ENCODE assay signal across 17 cellular contexts in the genomic region with DNA sequence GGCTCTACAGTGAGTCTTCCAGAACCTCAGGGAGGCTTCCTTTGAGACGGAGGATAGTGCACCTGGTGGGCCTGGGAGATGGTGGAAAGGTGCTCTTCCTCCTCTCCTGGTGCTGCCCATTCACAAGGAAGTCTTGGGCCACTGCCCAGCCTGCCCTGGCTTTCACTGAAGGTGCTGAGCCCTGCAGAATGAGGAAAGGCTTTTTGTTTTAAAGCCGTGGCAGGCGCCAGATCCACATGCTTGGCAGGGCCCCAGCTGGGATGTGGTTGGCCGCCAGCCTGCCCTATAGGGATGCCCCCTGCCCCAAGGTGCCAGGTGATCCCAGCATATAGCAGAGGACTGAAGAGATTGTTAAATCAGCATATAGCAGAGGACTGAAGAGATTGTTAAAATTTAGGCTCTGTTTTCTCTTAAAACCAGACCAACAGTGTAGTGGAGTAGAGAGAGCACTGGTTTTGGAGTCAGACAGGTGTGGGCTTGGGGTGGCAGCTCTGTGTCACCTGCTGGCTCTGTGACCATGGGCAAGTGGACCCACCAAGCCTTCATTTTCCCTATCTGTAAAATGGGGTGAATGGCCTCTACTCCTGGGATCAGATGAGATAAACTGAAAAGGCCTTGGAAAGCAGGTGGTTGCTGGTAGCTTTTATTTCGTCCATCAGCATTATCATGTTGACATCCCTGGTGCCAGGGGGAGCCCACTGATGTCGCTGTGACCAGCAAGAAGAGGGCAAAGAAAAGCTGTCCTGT. TPM values are rescaled to one million over a fixed set of nuclear protein-coding genes. Genes with fewer than 3 reads are reported as not detected.
A peak's percentile ranks its signal among the peaks of the same experiment; 100 is the strongest.
DNase-seq lines count a peak whose midpoint lies in the region; ATAC-seq and TF ChIP-seq lines count a peak whose summit lies in the region.
"Had no signal": no experiment of that assay in that cellular context is flagged by ENCODE, and none has a peak within 500 bp of the region (broad histone marks: within the 10 kb centered on the region; RNA-seq: fewer than 3 reads in every experiment).

No MANE protein-coding gene starts in this region.

- no peak overlapping the region for H3K27ac ChIP-seq in CD8-positive, alpha-beta memory T cell (ENCODE audit: low read depth, low read length)
- H3K27ac ChIP-seq: Peyer's patch had no signal

- H3K9me3 ChIP-seq in CD8-positive, alpha-beta memory T cell (ENCODE audit: low read length) = no peaks in the 10 kb centered on the region
- no peaks in the 10 kb centered on the region for H3K9me3 ChIP-seq in BE2C
- H3K9me3 ChIP-seq: gastroesophageal sphincter, HAP-1, Peyer's patch, sigmoid colon had no signal

- CTCF ChIA-PET in CD8-positive, alpha-beta memory T cell (lab: Charles Lee) = interaction anchor here (1.0 to 1.3 kb wide), 3 partner anchors 12 to 252 kb away, joined by 4 to 6 read pairs (median 5); a partner anchor contains a TSS

- H3K36me3 Mint-ChIP-seq in CD8-positive, alpha-beta memory T cell = peaks cover 4 to 87% (median 8%) of the 10 kb centered on the region in 3 donors
- H3K36me3 Mint-ChIP-seq in brain = peaks cover 30% of the 10 kb centered on the region

- no peaks in the 10 kb centered on the region for H3K27me3 Mint-ChIP-seq in CD8-positive, alpha-beta memory T cell
- peaks cover 9% of the 10 kb centered on the region for H3K27me3 Mint-ChIP-seq in brain
- H3K27me3 Mint-ChIP-seq: activated naive CD8-positive, alpha-beta T cell treated with anti-CD3 and anti-CD28 coated beads, Interleukin-2, amount 10 ng/mL, durations not matched to agents 7 days and 5 days; IgD-negative memory B cell had no signal

- peaks cover 0 to 6% (median 4%) of the 10 kb centered on the region in 3 donors for H3K4me1 Mint-ChIP-seq in CD8-positive, alpha-beta memory T cell
- peaks cover 70% of the 10 kb centered on the region for H3K4me1 Mint-ChIP-seq in brain

- no peaks in the 10 kb centered on the region for H3K4me1 ChIP-seq in CD8-positive, alpha-beta memory T cell (ENCODE audit: insufficient read depth, low read length)
- H3K4me1 ChIP-seq in BE2C = peaks cover 24% of the 10 kb centered on the region
- H3K4me1 ChIP-seq: HAP-1 had no signal

- no peaks in the 10 kb centered on the region for H3K9me3 Mint-ChIP-seq in CD8-positive, alpha-beta memory T cell
- H3K9me3 Mint-ChIP-seq in brain = peaks cover 0 to 3% (median 0%) of the 10 kb centered on the region in 5 experiments
- H3K9me3 Mint-ChIP-seq: activated naive CD8-positive, alpha-beta T cell treated with anti-CD3 and anti-CD28 coated beads, Interleukin-2, amount 10 ng/mL, durations not matched to agents 7 days and 5 days; IgD-negative memory B cell had no signal

- no peak for ATAC-seq in GM21515 (IDR thresholded peaks at IDR 0.05; ENCODE audit: unreplicated experiment)
- ATAC-seq: gastroesophageal sphincter had no signal

- peaks cover 17% of the 10 kb centered on the region for H3K36me3 ChIP-seq in CD8-positive, alpha-beta memory T cell (ENCODE audit: insufficient read depth, low read length)
- H3K36me3 ChIP-seq in BE2C = peaks cover 21% of the 10 kb centered on the region
- H3K36me3 ChIP-seq: sigmoid colon had no signal

- no peak for DNase-seq in CD8-positive, alpha-beta memory T cell
- DNase-seq in NCI-H2029 treated with DMSO at 0.1 percent for 48 hours (lab: John Stamatoyannopoulos, UW) = peak; percentile 84
- DNase-seq in pons (ENCODE audit: low spot score) = peak; percentile 39
- DNase-seq in activated CD4-positive, alpha-beta T cell treated with anti-CD3 and anti-CD28 coated beads, Interleukin-2, amount 50 U/mL, for 1 hour = no peak
- no peak for DNase-seq in OCI-M2 (lab: John Stamatoyannopoulos, UW; ENCODE audit: unreplicated experiment)
- no peak for DNase-seq in BE2C
- DNase-seq: activated CD4-positive, alpha-beta T cell treated with anti-CD3 and anti-CD28 coated beads for 4 hours; activated naive CD8-positive, alpha-beta T cell treated with anti-CD3 and anti-CD28 coated beads, Interleukin-2, amount 10 ng/mL, durations not matched to agents 7 days and 5 days; activated T-cell treated with anti-CD3 and anti-CD28 coated beads for 4 hours; erythroblast; Peyer's patch; sigmoid colon had no signal

- H3K27me3 ChIP-seq in CD8-positive, alpha-beta memory T cell (ENCODE audit: insufficient read depth, low read length, poor library complexity, severe bottlenecking) = no peaks in the 10 kb centered on the region
- H3K27me3 ChIP-seq in BE2C = no peaks in the 10 kb centered on the region
- H3K27me3 ChIP-seq: gastroesophageal sphincter, Peyer's patch, sigmoid colon had no signal

- no peak overlapping the region for H3K4me3 Mint-ChIP-seq in CD8-positive, alpha-beta memory T cell
- no peak overlapping the region for H3K4me3 Mint-ChIP-seq in brain
- H3K4me3 Mint-ChIP-seq: activated naive CD8-positive, alpha-beta T cell treated with anti-CD3 and anti-CD28 coated beads, Interleukin-2, amount 10 ng/mL, durations not matched to agents 7 days and 5 days had no signal

- TF ChIP-seq CTCF in brain (conservative IDR thresholded peaks at IDR 0.05) (no peak), BE2C (IDR thresholded peaks at IDR 0.05; ENCODE audit: low read depth, low read length) (no peak)

- POLR2A ChIA-PET in CD8-positive, alpha-beta memory T cell (lab: Charles Lee) = no interaction called here

- H3K27ac Mint-ChIP-seq in CD8-positive, alpha-beta memory T cell = peak overlapping the region in 5 of 8 donors; percentile 15 to 83 (median 68)
- H3K27ac Mint-ChIP-seq in brain = peak overlapping the region in 3 of 5 experiments; percentile 67 to 88 (median 78)
- H3K27ac Mint-ChIP-seq: activated naive CD8-positive, alpha-beta T cell treated with anti-CD3 and anti-CD28 coated beads, Interleukin-2, amount 10 ng/mL, durations not matched to agents 7 days and 5 days had no signal

- no peak overlapping the region for H3K4me3 ChIP-seq in CD8-positive, alpha-beta memory T cell (ENCODE audit: low read length)
- H3K4me3 ChIP-seq in BE2C (ENCODE audit: low read depth, low read length) = no peak overlapping the region
- H3K4me3 ChIP-seq: gastroesophageal sphincter, HAP-1, Peyer's patch, sigmoid colon had no signal

RNA-seq across cellular contexts. Expression of a gene that starts 53.3 kb away (rescaled TPM):
- 10 to 100 TPM; 44.5 to 44.6 TPM for total RNA-seq in CD8-positive, alpha-beta memory T cell
- 6.6 TPM for polyA plus RNA-seq in CD8-positive, alpha-beta memory T cell
- 5.2 TPM for polyA plus RNA-seq in brain (ENCODE audit: insufficient read depth, low read depth, low replicate concordance)
- 12.8 TPM for polyA plus RNA-seq in BE2C (2012; ENCODE audit: insufficient read depth, insufficient read length, low read depth)

Comparison
In these comparisons a context has a peak if more than half of its experiments do, and no peak if none do; other contexts are left out.
1. DNase-seq: peak in NCI-H2029 treated with DMSO at 0.1 percent for 48 hours (single experiment) and pons (single experiment); none in CD8-positive, alpha-beta memory T cell (0 of 5), activated CD4-positive, alpha-beta T cell treated with anti-CD3 and anti-CD28 coated beads, Interleukin-2, amount 50 U/mL, for 1 hour (single experiment), OCI-M2 (single experiment) and BE2C (single experiment).